Comparison of ENCODE assay signal across 1 cellular context in genomic region chr7:128757203-128757602, GRCh38.
TF ChIP-seq lines count a peak whose summit lies in the region.

No MANE protein-coding gene starts in this region.

TF ChIP-seq in IMR-90, 13 proteins besides CTCF, POLR2A, EP300 and RAD21:
- 0 out of 2 replicates have a peak, but pooled peaks have one; percentile 13 for TF ChIP-seq MAFK (IDR thresholded peaks at IDR 0.05; ENCODE audit: low read depth, low read length)
- TF ChIP-seq ELK1 (IDR thresholded peaks at IDR 0.05; ENCODE audit: borderline replicate concordance, low read depth, low read length) = no peak
- no peak for TF ChIP-seq NFE2L2 (IDR thresholded peaks at IDR 0.05; ENCODE audit: low read depth, low read length)
- no peak for TF ChIP-seq RFX5 (IDR thresholded peaks at IDR 0.05; ENCODE audit: low read depth, low read length)
- TF ChIP-seq MAZ (IDR thresholded peaks at IDR 0.05; ENCODE audit: borderline replicate concordance, low read depth, low read length) = no peak
TF ChIP-seq in IMR-90: peak in this region for 1.
